24 cellular contexts compared by ENCODE assay signal in the genomic region with DNA sequence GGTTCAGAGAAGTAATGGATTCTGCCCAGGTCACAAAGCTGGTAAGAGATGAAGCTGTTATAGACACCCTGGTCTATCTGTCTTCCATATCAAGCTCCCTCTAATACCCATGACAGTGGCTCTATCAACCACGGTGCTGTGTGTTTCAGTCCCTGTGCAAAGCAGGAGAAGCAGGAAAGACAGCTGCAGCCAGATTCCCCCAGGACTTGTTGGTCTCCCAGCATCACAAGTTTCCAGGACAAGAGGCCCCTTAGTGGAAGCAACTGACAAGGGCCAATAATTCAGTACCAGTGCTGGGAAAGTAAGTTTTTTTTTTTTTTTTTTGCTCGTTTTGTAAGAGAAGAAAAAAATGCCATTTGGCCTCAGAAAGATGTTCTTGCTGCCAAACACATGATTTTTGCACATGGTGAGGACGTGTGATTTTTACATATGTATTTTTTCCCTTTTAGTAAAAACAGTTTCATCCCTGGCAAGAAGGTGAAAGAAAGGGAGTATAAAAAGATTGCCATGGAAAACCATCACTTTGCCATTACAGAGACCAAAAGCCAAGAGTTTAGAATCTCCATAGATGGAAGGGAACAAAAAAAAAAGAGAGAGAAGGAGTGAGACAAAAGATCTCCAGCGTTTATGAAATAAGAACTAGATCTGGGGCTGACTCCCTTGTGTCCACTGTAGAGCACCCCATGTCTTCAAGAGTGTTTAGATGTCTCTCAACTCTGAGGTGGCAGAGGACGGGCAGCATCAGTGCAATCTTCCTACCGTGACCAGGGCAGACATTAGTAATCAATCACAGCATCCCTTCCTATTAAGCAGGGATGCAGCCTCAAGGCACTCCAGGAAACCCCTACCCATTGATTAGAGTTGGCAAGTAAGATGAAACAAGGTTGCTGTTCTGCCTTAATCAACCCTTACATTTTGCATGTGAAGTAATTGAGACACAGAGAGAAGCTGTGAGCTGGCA.
DNase-seq lines count a peak whose midpoint lies in the region; TF ChIP-seq lines count a peak whose summit lies in the region.
"Had no signal": no experiment of that assay in that cellular context is flagged by ENCODE, and none has a peak within 500 bp of the region (broad histone marks: within the 10 kb centered on the region; RNA-seq: fewer than 3 reads in every experiment).

No MANE protein-coding gene starts in this region.

- peaks cover 46% of the 10 kb centered on the region for H3K27me3 Mint-ChIP-seq in Calu3 (ENCODE audit: unreplicated experiment)

- no peak overlapping the region for H3K9ac ChIP-seq in colonic mucosa (ENCODE audit: low read depth in 2 of 2, low read length in 2 of 2)
- H3K9ac ChIP-seq: BLaER1 had no signal

- H3K27me3 ChIP-seq in tibial artery, result no peaks in the 10 kb centered on the region
- no peaks in the 10 kb centered on the region for H3K27me3 ChIP-seq in colonic mucosa
- H3K27me3 ChIP-seq: BLaER1, gastroesophageal sphincter had no signal

- peak; percentile 30 for DNase-seq in LHCN-M2 (ENCODE audit: low read depth)
- DNase-seq in inferior parietal cortex (ENCODE audit: extremely low spot score), result peak; percentile 43
- DNase-seq in tibial artery, result no peak
- DNase-seq in colonic mucosa, result no peak
- no peak for DNase-seq in activated CD4-positive, alpha-beta T cell treated with anti-CD3 and anti-CD28 coated beads for 48 hours
- DNase-seq in Calu3, result no peak
- DNase-seq: activated CD4-positive, alpha-beta T cell treated with anti-CD3 and anti-CD28 coated beads, Interleukin-2, amount 50 U/mL, for 4 hours; activated CD4-positive, CD25-positive, alpha-beta regulatory T cell; activated naive CD8-positive, alpha-beta T cell treated with anti-CD3 and anti-CD28 coated beads, Interleukin-2, amount 50 U/mL, for 24 hours; activated T-cell treated with anti-CD3 and anti-CD28 coated beads, Interleukin-2, amount 50 U/mL, for 48 hours; DMS53; H7; mucosa of descending colon; NCI-H1092; NCI-H1694 treated with DMSO at 0.1 percent for 48 hours; OCI-M1; stimulated activated naive CD8-positive, alpha-beta T cell treated with anti-CD3 and anti-CD28 coated beads, Interleukin-15, Interleukin-2, amounts not matched to agents 100 U/mL and 50 U/mL, for 24 hours had no signal

- H3K36me3 Mint-ChIP-seq in Calu3 (ENCODE audit: insufficient read depth, unreplicated experiment), result no peaks in the 10 kb centered on the region
- H3K36me3 Mint-ChIP-seq: natural killer cell treated with Interleukin-12 subunit alpha and Interleukin-12 subunit beta and Interleukin-15 and Interleukin-18, amount 100 ng/mL, for 72 hours had no signal

- no peak overlapping the region for H3K27ac Mint-ChIP-seq in Calu3 (ENCODE audit: unreplicated experiment)
- H3K27ac Mint-ChIP-seq: activated naive CD8-positive, alpha-beta T cell treated with anti-CD3 and anti-CD28 coated beads, Interleukin-2, amount 50 U/mL, for 24 hours; natural killer cell treated with Interleukin-12 subunit alpha and Interleukin-12 subunit beta and Interleukin-15 and Interleukin-18, amount 100 ng/mL, for 72 hours; T-helper 1 cell treated with Interleukin-12 subunit alpha and Interleukin-12 subunit beta and Interleukin-4 antibody, amounts not matched to agents 30 μg/mL and 1 μg/mL, for 36 hours had no signal

- H3K4me1 Mint-ChIP-seq in Calu3 (ENCODE audit: low read depth, unreplicated experiment), result peaks cover under 1% of the 10 kb centered on the region
- H3K4me1 Mint-ChIP-seq: activated naive CD8-positive, alpha-beta T cell treated with anti-CD3 and anti-CD28 coated beads, Interleukin-2, amount 50 U/mL, for 24 hours had no signal

- intact Hi-C loops in tibial artery (cut with DNase I; ENCODE audit: low total_unique reads) (loop anchor here (5.0 kb wide), 1 partner anchor 1327 kb away; no protein-coding TSS in a partner anchor), colonic mucosa (cut with DNase I) (no loop called here), Calu3 (cut with micrococcal nuclease; ENCODE audit: unreplicated experiment) (no loop called here)

- CTCF ChIA-PET in Calu3 (lab: Charles Lee), result no interaction called here

- H3K9me3 Mint-ChIP-seq in Calu3 (ENCODE audit: low read depth, unreplicated experiment), result peaks cover 3% of the 10 kb centered on the region
- H3K9me3 Mint-ChIP-seq: activated naive CD8-positive, alpha-beta T cell treated with anti-CD3 and anti-CD28 coated beads, Interleukin-2, amount 50 U/mL, for 24 hours; natural killer cell treated with Interleukin-12 subunit alpha and Interleukin-12 subunit beta and Interleukin-15 and Interleukin-18, amount 100 ng/mL, for 72 hours; T-helper 1 cell treated with Interleukin-12 subunit alpha and Interleukin-12 subunit beta and Interleukin-4 antibody, amounts not matched to agents 30 μg/mL and 1 μg/mL, for 36 hours had no signal

- H3K27ac ChIP-seq in cingulate gyrus (ENCODE audit: low read depth, low read length) (peak overlapping the region; percentile 1), tibial artery (peak overlapping the region; percentile 12 to 61), colonic mucosa (no peak overlapping the region)
- H3K27ac ChIP-seq: BLaER1, gastroesophageal sphincter, thoracic aorta had no signal

- no peaks in the 10 kb centered on the region for H3K9me3 ChIP-seq in tibial artery
- no peaks in the 10 kb centered on the region for H3K9me3 ChIP-seq in colonic mucosa
- H3K9me3 ChIP-seq: BLaER1, gastroesophageal sphincter, mucosa of descending colon, thoracic aorta had no signal

- BruUV-seq in Calu3 (replicated peaks; lab: Mats Ljungman, UMichigan), result no TSS peak

- H3K4me3 ChIP-seq in tibial artery (no peak overlapping the region), colonic mucosa (no peak overlapping the region)
- H3K4me3 ChIP-seq: BLaER1, gastroesophageal sphincter, lung, mucosa of descending colon, thoracic aorta had no signal

- no peaks in the 10 kb centered on the region for H3K36me3 ChIP-seq in tibial artery
- no peaks in the 10 kb centered on the region for H3K36me3 ChIP-seq in colonic mucosa
- H3K36me3 ChIP-seq: BLaER1, gastroesophageal sphincter, thoracic aorta had no signal

- H3K4me3 Mint-ChIP-seq in Calu3 (ENCODE audit: low read depth, unreplicated experiment), result no peak overlapping the region
- H3K4me3 Mint-ChIP-seq: activated naive CD8-positive, alpha-beta T cell treated with anti-CD3 and anti-CD28 coated beads, Interleukin-2, amount 50 U/mL, for 24 hours; natural killer cell treated with Interleukin-12 subunit alpha and Interleukin-12 subunit beta and Interleukin-15 and Interleukin-18, amount 100 ng/mL, for 72 hours; T-helper 1 cell treated with Interleukin-12 subunit alpha and Interleukin-12 subunit beta and Interleukin-4 antibody, amounts not matched to agents 30 μg/mL and 1 μg/mL, for 36 hours had no signal

- H3K4me1 ChIP-seq in tibial artery, result peaks cover 0 to 43% (median 2%) of the 10 kb centered on the region in 4 donors
- H3K4me1 ChIP-seq in colonic mucosa, result no peaks in the 10 kb centered on the region
- H3K4me1 ChIP-seq: BLaER1 had no signal

- TF ChIP-seq CTCF in tibial artery (IDR thresholded peaks at IDR 0.05) (no peak), colonic mucosa (IDR thresholded peaks at IDR 0.05) (no peak), Calu3 (IDR thresholded peaks at IDR 0.05; ENCODE audit: unreplicated experiment) (no peak)

Comparison
In these comparisons a context has a peak if more than half of its experiments do, and no peak if none do; other contexts are left out.
1. DNase-seq: peak in LHCN-M2 (single experiment) and inferior parietal cortex (single experiment); none in tibial artery (0 of 2), colonic mucosa (single experiment), activated CD4-positive, alpha-beta T cell treated with anti-CD3 and anti-CD28 coated beads for 48 hours (single experiment) and Calu3 (single experiment).